12 cellular contexts compared by ENCODE assay signal in the genomic region with DNA sequence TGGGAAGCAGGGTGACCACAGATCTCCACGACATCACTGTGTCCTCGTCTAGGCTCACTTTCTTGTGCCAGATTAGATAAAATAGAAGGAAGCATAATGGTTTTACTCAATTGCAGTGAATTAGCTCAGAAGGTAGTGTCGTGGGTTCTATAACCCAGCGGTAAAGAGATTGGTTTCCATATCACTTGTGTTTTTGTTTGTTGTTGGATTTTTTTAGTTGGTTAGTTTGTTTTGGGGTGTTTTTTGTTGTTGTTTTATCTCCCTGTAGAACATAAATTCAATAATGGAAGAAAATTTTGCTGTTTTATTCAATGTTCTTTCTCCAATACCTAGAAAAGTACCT.
DNase-seq lines count a peak whose midpoint lies in the region; ATAC-seq and TF ChIP-seq lines count a peak whose summit lies in the region.
"Had no signal": no experiment of that assay in that cellular context is flagged by ENCODE, and none has a peak within 500 bp of the region (broad histone marks: within the 10 kb centered on the region; RNA-seq: fewer than 3 reads in every experiment).

No MANE protein-coding gene starts in this region.

- BruUV-seq in MCF 10A (replicated peaks; lab: Mats Ljungman, UMichigan) = no TSS peak

- H3F3A ChIP-seq in MM.1S (ENCODE audit: insufficient read depth, low read length) = peaks cover 11% of the 10 kb centered on the region; the same call in 1 of the 2 replicates

- intact Hi-C loops in MCF 10A (cut with micrococcal nuclease) = no loop called here
- intact Hi-C loops in breast epithelium (cut with DNase I; ENCODE audit: low total_unique reads) = loop anchor here (5.0 kb wide), 1 partner anchor 441 kb away; no protein-coding TSS in a partner anchor

- ATAC-seq in central memory CD8-positive, alpha-beta T cell (replicated peaks; ENCODE audit: extremely low read depth, poor library complexity, severe bottlenecking) = no peak
- no peak for ATAC-seq in stimulated activated naive CD8-positive, alpha-beta T cell treated with anti-CD3 and anti-CD28 coated beads, Interleukin-15, amount 100 ng/mL, for 72 hours
- ATAC-seq in GM21390 (IDR thresholded peaks at IDR 0.05; ENCODE audit: unreplicated experiment) = no peak
- ATAC-seq in HG02610 (IDR thresholded peaks at IDR 0.05; ENCODE audit: unreplicated experiment) = no peak
- ATAC-seq: psoas muscle had no signal

- peak overlapping the region; percentile 14 for H3K4me3 Mint-ChIP-seq in MCF 10A (ENCODE audit: unreplicated experiment)
- no peak overlapping the region for H3K4me3 Mint-ChIP-seq in central memory CD8-positive, alpha-beta T cell
- peak overlapping the region; percentile 59 to 64 for H3K4me3 Mint-ChIP-seq in stimulated activated naive CD8-positive, alpha-beta T cell treated with anti-CD3 and anti-CD28 coated beads, Interleukin-15, amount 100 ng/mL, for 72 hours

- POLR2A ChIA-PET in MCF 10A (lab: Yijun Ruan, JAX) = interaction anchor here (0.7 to 5.6 kb wide), 8 partner anchors 14 to 732 kb away, joined by 3 to 21 read pairs (median 4); a partner anchor contains a TSS

- H3K27me3 Mint-ChIP-seq in MCF 10A (ENCODE audit: insufficient read depth, unreplicated experiment) = no peaks in the 10 kb centered on the region
- no peaks in the 10 kb centered on the region for H3K27me3 Mint-ChIP-seq in central memory CD8-positive, alpha-beta T cell
- H3K27me3 Mint-ChIP-seq in stimulated activated naive CD8-positive, alpha-beta T cell treated with anti-CD3 and anti-CD28 coated beads, Interleukin-15, amount 100 ng/mL, for 72 hours = no peaks in the 10 kb centered on the region

- H3K36me3 ChIP-seq in breast epithelium = no peaks in the 10 kb centered on the region
- no peaks in the 10 kb centered on the region for H3K36me3 ChIP-seq in MM.1S (replicated peaks; ENCODE audit: insufficient read depth, low read length)
- H3K36me3 ChIP-seq: upper lobe of right lung had no signal

- no peak for TF ChIP-seq CTCF in MCF 10A (IDR thresholded peaks at IDR 0.05; ENCODE audit: unreplicated experiment)
- TF ChIP-seq CTCF in breast epithelium (IDR thresholded peaks at IDR 0.05) = no peak
- TF ChIP-seq CTCF in MM.1S (IDR thresholded peaks at IDR 0.05; ENCODE audit: low read length) = no peak

- H3K4me1 Mint-ChIP-seq in MCF 10A (ENCODE audit: insufficient read depth, unreplicated experiment) = peaks cover 27% of the 10 kb centered on the region
- H3K4me1 Mint-ChIP-seq in central memory CD8-positive, alpha-beta T cell = peaks cover 24% of the 10 kb centered on the region
- H3K4me1 Mint-ChIP-seq in stimulated activated naive CD8-positive, alpha-beta T cell treated with anti-CD3 and anti-CD28 coated beads, Interleukin-15, amount 100 ng/mL, for 72 hours = peaks cover 34% of the 10 kb centered on the region

- H3K9me2 ChIP-seq in MM.1S (replicated peaks; ENCODE audit: insufficient read depth, low read length) = no peaks in the 10 kb centered on the region

- no peaks in the 10 kb centered on the region for H3K79me2 ChIP-seq in MM.1S (ENCODE audit: low read length)

- H3K4me2 ChIP-seq in MM.1S (ENCODE audit: low read depth, low read length) = peak overlapping the region; percentile 14; the same call in 1 of the 2 replicates

- H3K36me3 Mint-ChIP-seq in MCF 10A (ENCODE audit: insufficient read depth, unreplicated experiment) = peaks cover 19% of the 10 kb centered on the region
- H3K36me3 Mint-ChIP-seq in central memory CD8-positive, alpha-beta T cell (ENCODE audit: insufficient read depth) = peaks cover 20% of the 10 kb centered on the region

- H2AFZ ChIP-seq in MM.1S (ENCODE audit: low read length) = peak overlapping the region; percentile 13; the same call in 1 of the 2 replicates

- DNase-seq in MCF 10A (ENCODE audit: unreplicated experiment) (no peak), breast epithelium (ENCODE audit: low spot score in 2 of 2) (no peak), MM.1S (no peak), activated gamma-delta T cell treated with Interleukin-2 at 50 U/mL for 16 hours (no peak)
- no peak for DNase-seq in central memory CD8-positive, alpha-beta T cell (ENCODE audit: low spot score in 2 of 2)
- no peak for DNase-seq in stimulated activated naive CD8-positive, alpha-beta T cell treated with anti-CD3 and anti-CD28 coated beads, Interleukin-15, amount 100 ng/mL, for 72 hours
- DNase-seq: activated CD4-positive, CD25-positive, alpha-beta regulatory T cell; activated effector memory CD4-positive, alpha-beta T cell treated with Interleukin-2 at 50 U/mL for 16 hours; psoas muscle; upper lobe of right lung had no signal

- peak overlapping the region; percentile 73 for H3K27ac Mint-ChIP-seq in MCF 10A (ENCODE audit: low read depth, unreplicated experiment)
- peak overlapping the region; percentile 68 for H3K27ac Mint-ChIP-seq in central memory CD8-positive, alpha-beta T cell (ENCODE audit: low read depth)
- peak overlapping the region; percentile 77 to 98 for H3K27ac Mint-ChIP-seq in stimulated activated naive CD8-positive, alpha-beta T cell treated with anti-CD3 and anti-CD28 coated beads, Interleukin-15, amount 100 ng/mL, for 72 hours

- no peaks in the 10 kb centered on the region for H3K9me3 Mint-ChIP-seq in MCF 10A (ENCODE audit: unreplicated experiment)
- H3K9me3 Mint-ChIP-seq in central memory CD8-positive, alpha-beta T cell = no peaks in the 10 kb centered on the region
- no peaks in the 10 kb centered on the region for H3K9me3 Mint-ChIP-seq in stimulated activated naive CD8-positive, alpha-beta T cell treated with anti-CD3 and anti-CD28 coated beads, Interleukin-15, amount 100 ng/mL, for 72 hours

- no peaks in the 10 kb centered on the region for H3K27me3 ChIP-seq in breast epithelium
- H3K27me3 ChIP-seq in MM.1S (replicated peaks; ENCODE audit: insufficient read depth, low read length) = no peaks in the 10 kb centered on the region
- H3K27me3 ChIP-seq: upper lobe of right lung had no signal

- H3K27ac ChIP-seq in breast epithelium (no peak overlapping the region), MM.1S (ENCODE audit: low read length) (no peak overlapping the region)
- H3K27ac ChIP-seq: psoas muscle, upper lobe of right lung had no signal

- H3K9me3 ChIP-seq in breast epithelium (no peaks in the 10 kb centered on the region), MM.1S (replicated peaks; ENCODE audit: insufficient read depth, low read length) (no peaks in the 10 kb centered on the region)
- H3K9me3 ChIP-seq: psoas muscle, upper lobe of right lung had no signal

- H3K4me3 ChIP-seq in breast epithelium (no peak overlapping the region), MM.1S (ENCODE audit: low read length) (no peak overlapping the region)
- H3K4me3 ChIP-seq: psoas muscle, upper lobe of right lung had no signal

- no peak for TF ChIP-seq POLR2A in breast epithelium (IDR thresholded peaks at IDR 0.05)

- H3K4me1 ChIP-seq in breast epithelium = no peaks in the 10 kb centered on the region
- no peaks in the 10 kb centered on the region for H3K4me1 ChIP-seq in MM.1S (ENCODE audit: low read length)

- CTCF ChIA-PET in MCF 10A (lab: Yijun Ruan, JAX) = interaction anchor here (0.5 to 2.7 kb wide), 17 partner anchors 10 to 734 kb away, joined by 3 to 14 read pairs (median 3); a partner anchor contains a TSS

- H3K9ac ChIP-seq in MM.1S (ENCODE audit: low read length) = no peak overlapping the region

- no peaks in the 10 kb centered on the region for H4K20me1 ChIP-seq in MM.1S (ENCODE audit: insufficient read depth, low read length)
